Comparison of ENCODE assay signal across 25 cellular contexts in genomic region chr9:135945969-135946368, GRCh38. TPM values are rescaled to one million over a fixed set of nuclear protein-coding genes. Genes with fewer than 3 reads are reported as not detected.
A peak's percentile ranks its signal among the peaks of the same experiment; 100 is the strongest.
DNase-seq lines count a peak whose midpoint lies in the region; ATAC-seq, FAIRE-seq and TF ChIP-seq lines count a peak whose summit lies in the region.
"Had no signal": no experiment of that assay in that cellular context is flagged by ENCODE, and none has a peak within 500 bp of the region (broad histone marks: within the 10 kb centered on the region; RNA-seq: fewer than 3 reads in every experiment).

No MANE protein-coding gene starts in this region.

- ATAC-seq in psoas muscle (peak in 2 of 4 donors; percentile 5 to 7), pancreas (no peak), HG02840 (IDR thresholded peaks at IDR 0.05; ENCODE audit: low FRiP score, unreplicated experiment) (no peak), GM21528 (IDR thresholded peaks at IDR 0.05; ENCODE audit: low FRiP score, unreplicated experiment) (no peak)
- ATAC-seq: A549, HCT116, HepG2, Panc1, SK-N-SH treated with all-trans-retinoic acid at 6 μM for 48 hours had no signal

- no peak overlapping the region for H3K27ac Mint-ChIP-seq in activated T-cell treated with anti-CD3 and anti-CD28 coated beads, Interleukin-2, amount 50 U/mL, for 24 hours

- H3K4me3 Mint-ChIP-seq in activated T-cell treated with anti-CD3 and anti-CD28 coated beads, Interleukin-2, amount 50 U/mL, for 24 hours = no peak overlapping the region
- H3K4me3 Mint-ChIP-seq: CD14-positive monocyte had no signal

- H3K9ac ChIP-seq in BLaER1 = peak overlapping the region; percentile 40; the same call in 1 of the 2 replicates

- no peaks in the 10 kb centered on the region for H3K4me1 Mint-ChIP-seq in activated T-cell treated with anti-CD3 and anti-CD28 coated beads, Interleukin-2, amount 50 U/mL, for 24 hours (ENCODE audit: low read depth)
- H3K4me1 Mint-ChIP-seq: CD14-positive monocyte had no signal

- peaks cover 73% of the 10 kb centered on the region for H4K20me1 ChIP-seq in BLaER1

- H3K9me3 Mint-ChIP-seq in activated T-cell treated with anti-CD3 and anti-CD28 coated beads, Interleukin-2, amount 50 U/mL, for 24 hours = no peaks in the 10 kb centered on the region
- H3K9me3 Mint-ChIP-seq: CD14-positive monocyte had no signal

- H3K27me3 ChIP-seq in BLaER1 (no peaks in the 10 kb centered on the region), psoas muscle (ENCODE audit: insufficient read depth in 3 of 3, low read length in 2 of 3) (no peaks in the 10 kb centered on the region), pancreas (no peaks in the 10 kb centered on the region)
- H3K27me3 ChIP-seq: SJCRH30 had no signal

- intact Hi-C loops in psoas muscle (cut with DNase I) (no loop called here), pancreas (cut with DNase I) (no loop called here)

- H3K9me3 ChIP-seq in BLaER1 (no peaks in the 10 kb centered on the region), psoas muscle (no peaks in the 10 kb centered on the region), pancreas (no peaks in the 10 kb centered on the region)
- H3K9me3 ChIP-seq: A549, SJCRH30 had no signal

- H3K27ac ChIP-seq in BLaER1 (no peak overlapping the region), psoas muscle (peak overlapping the region; percentile 93), pancreas (no peak overlapping the region)
- H3K27ac ChIP-seq: A549, SJCRH30 had no signal

- DNase-seq in NCI-H146 treated with DMSO at 0.1 percent for 48 hours (lab: John Stamatoyannopoulos, UW; ENCODE audit: unreplicated experiment) (peak; percentile 51), islet precursor cell (peak; percentile 96), psoas muscle (no peak), pancreas (no peak)
- DNase-seq in activated T-cell treated with anti-CD3 and anti-CD28 coated beads, Interleukin-2, amount 50 U/mL, for 24 hours = no peak
- DNase-seq: DMS153, DND-41, KBM-7, MV-4-11, NCI-H1105, NCI-H1436 treated with DMSO at 0.1 percent for 48 hours, NCI-H2029 treated with DMSO at 0.1 percent for 48 hours, NCI-H510A, NCI-H69, SJCRH30 had no signal

- no peak overlapping the region for H3K4me3 ChIP-seq in BLaER1
- peak overlapping the region; percentile 22 for H3K4me3 ChIP-seq in psoas muscle
- H3K4me3 ChIP-seq in pancreas = no peak overlapping the region
- H3K4me3 ChIP-seq: A549, SJCRH30 had no signal

- no peaks in the 10 kb centered on the region for H3K27me3 Mint-ChIP-seq in activated T-cell treated with anti-CD3 and anti-CD28 coated beads, Interleukin-2, amount 50 U/mL, for 24 hours

- no peak for FAIRE-seq in pancreas (lab: Jason Lieb, UNC)
- FAIRE-seq: A549, GM19239, HepG2 had no signal

- H3K4me2 ChIP-seq in BLaER1 = no peak overlapping the region; the same call in 1 of the 2 replicates
- H3K4me2 ChIP-seq: A549 had no signal

- 94 to 97% (median 96%) methylated on average over 18 of the region's 18 CpGs for WGBS in psoas muscle, 3 donors
- 90 to 92% methylated on average over 18 of the region's 18 CpGs for WGBS in pancreas, 2 donors

- peaks cover 90% of the 10 kb centered on the region for H3K36me3 ChIP-seq in BLaER1
- H3K36me3 ChIP-seq in psoas muscle (ENCODE audit: insufficient read depth in 1 of 2, low read depth in 1 of 2) = peaks cover 6 to 84% of the 10 kb centered on the region in 2 donors
- peaks cover 0 to 30% (median 8%) of the 10 kb centered on the region in 3 donors for H3K36me3 ChIP-seq in pancreas

- peaks cover 27% of the 10 kb centered on the region for H3K4me1 ChIP-seq in BLaER1
- H3K4me1 ChIP-seq in psoas muscle = peaks cover 60% of the 10 kb centered on the region
- H3K4me1 ChIP-seq in pancreas = no peaks in the 10 kb centered on the region
- H3K4me1 ChIP-seq: A549 had no signal

- H3K36me3 Mint-ChIP-seq in activated T-cell treated with anti-CD3 and anti-CD28 coated beads, Interleukin-2, amount 50 U/mL, for 24 hours (ENCODE audit: low read depth) = peaks cover 89% of the 10 kb centered on the region

- TF ChIP-seq CTCF in psoas muscle (IDR thresholded peaks at IDR 0.05) = no peak
- no peak for TF ChIP-seq CTCF in pancreas (IDR thresholded peaks at IDR 0.05)

RNA-seq across cellular contexts. Expression of gene UBAC1, which starts 15.2 kb away (rescaled TPM):
- total RNA-seq in psoas muscle = 100 to 1,000 TPM; 140 to 233 (median 174) TPM
- 100 to 1,000 TPM in 2 of 3 donors, 10 to 100 TPM in 1; 71.1 to 261 (median 154) TPM for polyA plus RNA-seq in psoas muscle
- total RNA-seq in pancreas = 10 to 100 TPM in 5 of 6 donors, 1 to 10 TPM in 1; 9.8 to 16.5 (median 13.1) TPM
- polyA plus RNA-seq in pancreas = 10 to 100 TPM; 24.9 to 33.7 TPM

RNA-seq across cellular contexts. Expression of gene CAMSAP1, which starts 38.6 kb away (rescaled TPM):
- total RNA-seq in psoas muscle (10 to 100 TPM; 38.0 to 48.5 (median 43.4) TPM), pancreas (10 to 100 TPM; 11.6 to 20.1 (median 13.4) TPM)
- polyA plus RNA-seq in psoas muscle (10 to 100 TPM; 21.3 to 51.5 (median 24.1) TPM), pancreas (1 to 10 TPM; 3.8 to 4.0 TPM)

Comparison
In these comparisons a context has a peak if more than half of its experiments do, and no peak if none do; other contexts are left out.
1. DNase-seq: peak in NCI-H146 treated with DMSO at 0.1 percent for 48 hours (single experiment) and islet precursor cell (single experiment); none in psoas muscle (0 of 2), pancreas (0 of 6) and activated T-cell treated with anti-CD3 and anti-CD28 coated beads, Interleukin-2, amount 50 U/mL, for 24 hours (single experiment).
2. RNA of gene UBAC1, which starts 15.2 kb away (total RNA-seq): 140 to 233 TPM in psoas muscle; 9.8 to 16.5 TPM in pancreas; every median in the first group is over 4 times any median in the second.